Comparison of ENCODE assay signal across 8 cellular contexts in genomic region chr12:10235761-10236631, GRCh38. TPM values are rescaled to one million over a fixed set of nuclear protein-coding genes. Genes with fewer than 3 reads are reported as not detected.
DNase-seq lines count a peak whose midpoint lies in the region; ATAC-seq, FAIRE-seq and TF ChIP-seq lines count a peak whose summit lies in the region.

No MANE protein-coding gene starts in this region.

- peak; percentile 76 for FAIRE-seq in kidney (lab: Jason Lieb, UNC)

- POLR2A ChIA-PET in SK-N-SH (lab: Yijun Ruan, JAX) = no interaction called here

- TF ChIP-seq RAD21 in SK-N-SH (IDR thresholded peaks at IDR 0.05; ENCODE audit: low read length) = peak; percentile 88

- H3K36me3 ChIP-seq in SK-N-SH (replicated peaks in 1 of 2; ENCODE audit: control insufficient read depth in 1 of 2, insufficient read depth in 2 of 2, low read length in 1 of 2) (no peaks in the 10 kb centered on the region), breast epithelium (no peaks in the 10 kb centered on the region), kidney (ENCODE audit: control insufficient read depth in 1 of 2, insufficient read depth in 2 of 2, low read length in 2 of 2) (no peaks in the 10 kb centered on the region)

- H3K4me2 ChIP-seq in SK-N-SH = no peak overlapping the region

- WGBS in SK-N-SH (ENCODE audit: low lambda C conversion rate) = 1% methylated on average over 4 of the region's 4 CpGs

- no peaks in the 10 kb centered on the region for H4K20me1 ChIP-seq in SK-N-SH (ENCODE audit: insufficient read depth)

- H3K27me3 ChIP-seq in SK-N-SH (ENCODE audit: insufficient read depth) (no peaks in the 10 kb centered on the region; the same call in 1 of the 2 replicates), breast epithelium (no peaks in the 10 kb centered on the region)

- CTCF ChIA-PET in SK-N-SH (lab: Yijun Ruan, JAX) = interaction anchor here (0.6 to 3.4 kb wide), 42 partner anchors 8 to 1251 kb away, joined by 3 to 55 read pairs (median 4); partner anchors contain the start of gene GABARAPL1

- peaks cover 0 to under 1% of the 10 kb centered on the region in 2 experiments; a peak in 1 of 4 replicates for H3K4me1 ChIP-seq in SK-N-SH (ENCODE audit: control insufficient read depth in 1 of 2, insufficient read depth in 2 of 2, low read depth in 1 of 2, low read length in 1 of 2)
- H3K4me1 ChIP-seq in breast epithelium = no peaks in the 10 kb centered on the region
- no peaks in the 10 kb centered on the region for H3K4me1 ChIP-seq in kidney (ENCODE audit: control insufficient read depth in 1 of 2, insufficient read depth in 1 of 2, low read depth in 1 of 2, low read length in 2 of 2)

- H3K9ac ChIP-seq in SK-N-SH (no peak overlapping the region), kidney (ENCODE audit: low read length in 2 of 2) (no peak overlapping the region)

- no peaks in the 10 kb centered on the region for H3K9me3 ChIP-seq in SK-N-SH
- H3K9me3 ChIP-seq in breast epithelium = peaks cover 6 to 8% of the 10 kb centered on the region in 2 donors
- peaks cover 0 to 2% of the 10 kb centered on the region in 2 donors for H3K9me3 ChIP-seq in kidney (ENCODE audit: control insufficient read depth in 1 of 2, low read length in 2 of 2)

- H3K4me3 ChIP-seq in SK-N-SH (ENCODE audit: low read depth in 2 of 2, low read length in 1 of 2) (no peak overlapping the region), breast epithelium (no peak overlapping the region), kidney (ENCODE audit: low read length in 2 of 2) (no peak overlapping the region)

- ATAC-seq in HG02884 (IDR thresholded peaks at IDR 0.05; ENCODE audit: unreplicated experiment) = peak; percentile 52
- ATAC-seq in HG03039 (IDR thresholded peaks at IDR 0.05; ENCODE audit: unreplicated experiment) = no peak
- no peak for ATAC-seq in HG03135 (IDR thresholded peaks at IDR 0.05; ENCODE audit: unreplicated experiment)

- no peaks in the 10 kb centered on the region for H3K9me2 ChIP-seq in SK-N-SH

- intact Hi-C loops in breast epithelium (cut with DNase I; ENCODE audit: low total_unique reads) = no loop called here
- intact Hi-C loops in kidney (cut with DNase I) = no loop called here

- H3K27ac ChIP-seq in SK-N-SH (ENCODE audit: low read depth in 2 of 2, low read length in 1 of 2) = no peak overlapping the region
- H3K27ac ChIP-seq in breast epithelium = no peak overlapping the region
- H3K27ac ChIP-seq in kidney (ENCODE audit: low read depth in 2 of 2, low read length in 2 of 2) = no peak overlapping the region

- TF ChIP-seq EP300 in SK-N-SH (IDR thresholded peaks at IDR 0.05; ENCODE audit: borderline replicate concordance in 1 of 2, low read depth in 1 of 2, low read length in 1 of 2) = no peak

- no peaks in the 10 kb centered on the region for H3F3A ChIP-seq in SK-N-SH (replicated peaks; ENCODE audit: insufficient read depth)

- TF ChIP-seq CTCF in SK-N-SH (IDR thresholded peaks at IDR 0.05) (peak; percentile 88), breast epithelium (IDR thresholded peaks at IDR 0.05) (peak; percentile 69 to 96 (median 82)), kidney (IDR thresholded peaks at IDR 0.05; ENCODE audit: borderline replicate concordance, extremely low read depth, insufficient read depth) (peak; percentile 91)

- DNase-seq in DMS53 (lab: John Stamatoyannopoulos, UW) (peak; percentile 80), SK-N-SH (peak; percentile 58), breast epithelium (ENCODE audit: low spot score in 2 of 2) (no peak), kidney (no peak)
- peak; percentile 30 for DNase-seq in stimulated activated CD8-positive, alpha-beta memory T cell treated with anti-CD3 and anti-CD28 coated beads, Interleukin-7, amount 100 ng/mL, for 24 hours (ENCODE audit: low read depth)

- H2AFZ ChIP-seq in SK-N-SH (ENCODE audit: low read depth) = no peak overlapping the region

- no peak for TF ChIP-seq POLR2A in breast epithelium (IDR thresholded peaks at IDR 0.05)

- no peaks in the 10 kb centered on the region for H3K79me2 ChIP-seq in SK-N-SH (ENCODE audit: insufficient read depth)

TF ChIP-seq in SK-N-SH, 30 proteins besides CTCF, POLR2A, EP300 and RAD21:
- TF ChIP-seq SMC3 (IDR thresholded peaks at IDR 0.05; ENCODE audit: low read depth, low read length) = peak; percentile 79
- no peak for TF ChIP-seq FOXM1 (IDR thresholded peaks at IDR 0.05; ENCODE audit: low read depth)
- TF ChIP-seq RCOR1 (IDR thresholded peaks at IDR 0.05; ENCODE audit: low read length) = no peak
- TF ChIP-seq GATA2 (CRISPR knock-in tag; IDR thresholded peaks at IDR 0.05) = no peak
- TF ChIP-seq TCF12 (IDR thresholded peaks at IDR 0.05) = no peak
- no peak for TF ChIP-seq USF2 (IDR thresholded peaks at IDR 0.05; ENCODE audit: borderline replicate concordance, low read depth, low read length)
- no peak for TF ChIP-seq JUND (IDR thresholded peaks at IDR 0.05)
- TF ChIP-seq POLR2AphosphoS5 (IDR thresholded peaks at IDR 0.05; ENCODE audit: low read depth, low read length) = no peak

RNA-seq across cellular contexts. Expression of gene GABARAPL1, which starts 23.3 kb away (rescaled TPM):
- polyA plus RNA-seq in SK-N-SH (2012; rRNA removed) (9.2 and 14.3 TPM in 2 replicates), kidney (ENCODE audit: insufficient read depth, low read depth, low replicate concordance) (454 TPM)
- polyA plus RNA-seq in SK-N-SH (2012; cell fraction: cytosol; rRNA removed) = 12.7 and 14.1 TPM in 2 replicates
- polyA plus RNA-seq in SK-N-SH (2012; cell fraction: nucleus; rRNA removed) = 13.4 and 16.8 TPM in 2 replicates
- total RNA-seq in breast epithelium (100 to 1,000 TPM; 146 to 182 (median 155) TPM), kidney (142 TPM)

RNA-seq across cellular contexts. Expression of gene TMEM52B, which starts 57.2 kb away (rescaled TPM):
- polyA plus RNA-seq in SK-N-SH (2012; rRNA removed) (not detected in 2 replicates), kidney (ENCODE audit: insufficient read depth, low read depth, low replicate concordance) (292 TPM)
- polyA plus RNA-seq in SK-N-SH (2012; cell fraction: cytosol; rRNA removed) = not detected in 2 replicates
- polyA plus RNA-seq in SK-N-SH (2012; cell fraction: nucleus; rRNA removed) = not detected in 2 replicates
- total RNA-seq in breast epithelium (under 1 TPM in 2 of 3 donors, not detected in 1; 0.33 to 0.44 TPM), kidney (25.7 TPM)

Comparison
In these comparisons a context has a peak if more than half of its experiments do, and no peak if none do; other contexts are left out.
1. DNase-seq: peak in DMS53 (single experiment), SK-N-SH (single experiment) and stimulated activated CD8-positive, alpha-beta memory T cell treated with anti-CD3 and anti-CD28 coated beads, Interleukin-7, amount 100 ng/mL, for 24 hours (single experiment); none in breast epithelium (0 of 2) and kidney (single experiment).
2. RNA of gene TMEM52B, which starts 57.2 kb away (total RNA-seq): 25.7 TPM in kidney (single experiment); 0.33 to 0.44 TPM in breast epithelium; every median in the first group is over 10 times any median in the second.
3. Peak in every context shown above with its lines, with median percentiles within 50 percentile points of each other: CTCF ChIP-seq.